Comparison of ENCODE assay signal across 22 cellular contexts in the genomic region with DNA sequence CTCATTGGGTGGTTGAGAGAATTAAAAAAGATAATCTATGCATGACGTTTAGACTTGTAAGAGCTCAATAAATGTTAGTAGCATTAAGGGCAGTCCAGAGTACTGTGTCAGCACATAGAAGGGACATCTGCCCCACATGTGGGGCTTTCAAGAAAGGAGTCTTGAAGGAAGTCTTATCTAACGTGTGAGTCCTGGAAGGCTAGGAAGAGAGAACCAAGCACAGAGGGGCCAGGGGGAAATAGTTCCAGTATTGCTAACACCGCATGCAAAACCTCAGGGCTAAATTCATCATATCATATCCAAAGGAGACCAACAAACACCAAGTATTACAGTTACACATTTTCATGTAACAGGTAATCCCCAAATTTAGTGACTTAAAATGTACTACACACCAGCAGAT.
DNase-seq lines count a peak whose midpoint lies in the region; ATAC-seq lines count a peak whose summit lies in the region.
"Had no signal": no experiment of that assay in that cellular context is flagged by ENCODE, and none has a peak within 500 bp of the region (broad histone marks: within the 10 kb centered on the region; RNA-seq: fewer than 3 reads in every experiment).

No MANE protein-coding gene starts in this region.

- no peak overlapping the region for H3K4me3 Mint-ChIP-seq in activated naive CD4-positive, alpha-beta T cell treated with anti-CD3 and anti-CD28 coated beads, Interleukin-2, amount 10 ng/mL, durations not matched to agents 7 days and 5 days
- no peak overlapping the region for H3K4me3 Mint-ChIP-seq in activated T-helper 2 cell treated with anti-CD3 and anti-CD28 coated beads, Interferon-gamma antibody, Interleukin-2, Interleukin-4, amounts not matched to agents 10 μg/mL and 5 μg/mL and 100 μg/mL, durations not matched to agents 14 hours and 24 hours and 36 hours (ENCODE audit: low read depth)
- H3K4me3 Mint-ChIP-seq in stimulated activated naive CD8-positive, alpha-beta T cell treated with anti-CD3 and anti-CD28 coated beads, Interleukin-15, amount 100 ng/mL, for 72 hours: peak overlapping the region; percentile 29 to 62
- H3K4me3 Mint-ChIP-seq: activated naive CD8-positive, alpha-beta T cell treated with anti-CD3 and anti-CD28 coated beads, Interleukin-2, amount 10 ng/mL, durations not matched to agents 7 days and 5 days; IgD-negative memory B cell; WTC11 had no signal

- intact Hi-C loops in activated T-helper 2 cell treated with anti-CD3 and anti-CD28 coated beads, Interferon-gamma antibody, Interleukin-2, Interleukin-4, amounts not matched to agents 10 μg/mL and 5 μg/mL and 100 μg/mL, durations not matched to agents 14 hours and 24 hours and 36 hours (cut with micrococcal nuclease): loop anchor here (5.0 kb wide), 4 partner anchors 66 to 251 kb away; no protein-coding TSS in a partner anchor

- no peaks in the 10 kb centered on the region for H3K36me3 Mint-ChIP-seq in activated naive CD4-positive, alpha-beta T cell treated with anti-CD3 and anti-CD28 coated beads, Interleukin-2, amount 50 U/mL, for 72 hours
- H3K36me3 Mint-ChIP-seq in activated naive CD4-positive, alpha-beta T cell treated with anti-CD3 and anti-CD28 coated beads, Interleukin-2, amount 10 ng/mL, durations not matched to agents 7 days and 5 days: no peaks in the 10 kb centered on the region
- H3K36me3 Mint-ChIP-seq in activated T-helper 2 cell treated with anti-CD3 and anti-CD28 coated beads, Interferon-gamma antibody, Interleukin-2, Interleukin-4, amounts not matched to agents 10 μg/mL and 5 μg/mL and 100 μg/mL, durations not matched to agents 14 hours and 24 hours and 36 hours (ENCODE audit: low read depth): peaks cover 62% of the 10 kb centered on the region
- H3K36me3 Mint-ChIP-seq: WTC11 had no signal

- CTCF ChIA-PET in activated naive CD4-positive, alpha-beta T cell treated with anti-CD3 and anti-CD28 coated beads, Interleukin-2, amount 10 ng/mL, durations not matched to agents 7 days and 5 days (lab: Charles Lee): interaction anchor here (0.6 kb wide), 1 partner anchor 539 kb away, joined by 5 read pairs; no protein-coding TSS in a partner anchor

- no peak for DNase-seq in activated naive CD4-positive, alpha-beta T cell treated with anti-CD3 and anti-CD28 coated beads, Interleukin-2, amount 50 U/mL, for 72 hours (ENCODE audit: low spot score in 2 of 2)
- DNase-seq in activated naive CD4-positive, alpha-beta T cell treated with anti-CD3 and anti-CD28 coated beads, Interleukin-2, amount 10 ng/mL, durations not matched to agents 7 days and 5 days: no peak
- no peak for DNase-seq in activated T-helper 2 cell treated with anti-CD3 and anti-CD28 coated beads, Interferon-gamma antibody, Interleukin-2, Interleukin-4, amounts not matched to agents 10 μg/mL and 5 μg/mL and 100 μg/mL, durations not matched to agents 14 hours and 24 hours and 36 hours (ENCODE audit: low spot score)
- DNase-seq in iris pigment epithelial cell (ENCODE audit: low read depth) (peak; percentile 24), activated gamma-delta T cell (lab: John Stamatoyannopoulos, UW) (no peak), HPDE6-E6E7 (ENCODE audit: extremely low spot score) (no peak)
- DNase-seq in stimulated activated naive CD8-positive, alpha-beta T cell treated with anti-CD3 and anti-CD28 coated beads, Interleukin-15, amount 100 ng/mL, for 72 hours: no peak
- DNase-seq: activated naive CD8-positive, alpha-beta T cell treated with anti-CD3 and anti-CD28 coated beads, Interleukin-2, amount 10 ng/mL, durations not matched to agents 7 days and 5 days; activated T-cell treated with anti-CD3 and anti-CD28 coated beads, Interleukin-2, amount 50 U/mL, for 1 hour; C1 segment of cervical spinal cord; H7; left colon; mesendoderm; NCI-H1436; NCI-H2107; NCI-H510A treated with DMSO at 0.1 percent for 48 hours; right cardiac atrium; T1000; uterus had no signal

- peaks cover 44% of the 10 kb centered on the region for H3K4me1 Mint-ChIP-seq in activated naive CD4-positive, alpha-beta T cell treated with anti-CD3 and anti-CD28 coated beads, Interleukin-2, amount 10 ng/mL, durations not matched to agents 7 days and 5 days
- peaks cover 74% of the 10 kb centered on the region for H3K4me1 Mint-ChIP-seq in activated T-helper 2 cell treated with anti-CD3 and anti-CD28 coated beads, Interferon-gamma antibody, Interleukin-2, Interleukin-4, amounts not matched to agents 10 μg/mL and 5 μg/mL and 100 μg/mL, durations not matched to agents 14 hours and 24 hours and 36 hours (ENCODE audit: low read depth)
- H3K4me1 Mint-ChIP-seq in stimulated activated naive CD8-positive, alpha-beta T cell treated with anti-CD3 and anti-CD28 coated beads, Interleukin-15, amount 100 ng/mL, for 72 hours: peaks cover 78% of the 10 kb centered on the region
- H3K4me1 Mint-ChIP-seq: IgD-negative memory B cell had no signal

- H3K27me3 Mint-ChIP-seq in activated naive CD4-positive, alpha-beta T cell treated with anti-CD3 and anti-CD28 coated beads, Interleukin-2, amount 10 ng/mL, durations not matched to agents 7 days and 5 days: no peaks in the 10 kb centered on the region
- H3K27me3 Mint-ChIP-seq in activated T-helper 2 cell treated with anti-CD3 and anti-CD28 coated beads, Interferon-gamma antibody, Interleukin-2, Interleukin-4, amounts not matched to agents 10 μg/mL and 5 μg/mL and 100 μg/mL, durations not matched to agents 14 hours and 24 hours and 36 hours (ENCODE audit: low read depth): no peaks in the 10 kb centered on the region
- no peaks in the 10 kb centered on the region for H3K27me3 Mint-ChIP-seq in stimulated activated naive CD8-positive, alpha-beta T cell treated with anti-CD3 and anti-CD28 coated beads, Interleukin-15, amount 100 ng/mL, for 72 hours
- H3K27me3 Mint-ChIP-seq: activated naive CD8-positive, alpha-beta T cell treated with anti-CD3 and anti-CD28 coated beads, Interleukin-2, amount 10 ng/mL, durations not matched to agents 7 days and 5 days had no signal

- H3K9me3 Mint-ChIP-seq in activated naive CD4-positive, alpha-beta T cell treated with anti-CD3 and anti-CD28 coated beads, Interleukin-2, amount 50 U/mL, for 72 hours: peaks cover 0 to 3% of the 10 kb centered on the region in 2 donors
- H3K9me3 Mint-ChIP-seq in activated naive CD4-positive, alpha-beta T cell treated with anti-CD3 and anti-CD28 coated beads, Interleukin-2, amount 10 ng/mL, durations not matched to agents 7 days and 5 days: no peaks in the 10 kb centered on the region
- H3K9me3 Mint-ChIP-seq in activated T-helper 2 cell treated with anti-CD3 and anti-CD28 coated beads, Interferon-gamma antibody, Interleukin-2, Interleukin-4, amounts not matched to agents 10 μg/mL and 5 μg/mL and 100 μg/mL, durations not matched to agents 14 hours and 24 hours and 36 hours: no peaks in the 10 kb centered on the region
- H3K9me3 Mint-ChIP-seq in stimulated activated naive CD8-positive, alpha-beta T cell treated with anti-CD3 and anti-CD28 coated beads, Interleukin-15, amount 100 ng/mL, for 72 hours: no peaks in the 10 kb centered on the region
- H3K9me3 Mint-ChIP-seq: activated naive CD8-positive, alpha-beta T cell treated with anti-CD3 and anti-CD28 coated beads, Interleukin-2, amount 10 ng/mL, durations not matched to agents 7 days and 5 days; IgD-negative memory B cell; WTC11 had no signal

- peak in 1 of 2 donors; percentile 7 for ATAC-seq in activated naive CD4-positive, alpha-beta T cell treated with anti-CD3 and anti-CD28 coated beads, Interleukin-2, amount 50 U/mL, for 72 hours
- ATAC-seq in stimulated activated naive CD8-positive, alpha-beta T cell treated with anti-CD3 and anti-CD28 coated beads, Interleukin-15, amount 100 ng/mL, for 72 hours: peak; percentile 11
- no peak for ATAC-seq in HG03460 (IDR thresholded peaks at IDR 0.05; ENCODE audit: unreplicated experiment)
- ATAC-seq: right cardiac atrium, WTC11 had no signal

- peak overlapping the region; percentile 55 to 88 for H3K27ac Mint-ChIP-seq in activated naive CD4-positive, alpha-beta T cell treated with anti-CD3 and anti-CD28 coated beads, Interleukin-2, amount 50 U/mL, for 72 hours
- H3K27ac Mint-ChIP-seq in activated naive CD4-positive, alpha-beta T cell treated with anti-CD3 and anti-CD28 coated beads, Interleukin-2, amount 10 ng/mL, durations not matched to agents 7 days and 5 days: no peak overlapping the region
- H3K27ac Mint-ChIP-seq in activated T-helper 2 cell treated with anti-CD3 and anti-CD28 coated beads, Interferon-gamma antibody, Interleukin-2, Interleukin-4, amounts not matched to agents 10 μg/mL and 5 μg/mL and 100 μg/mL, durations not matched to agents 14 hours and 24 hours and 36 hours: peak overlapping the region; percentile 70
- H3K27ac Mint-ChIP-seq in stimulated activated naive CD8-positive, alpha-beta T cell treated with anti-CD3 and anti-CD28 coated beads, Interleukin-15, amount 100 ng/mL, for 72 hours: peak overlapping the region in 1 of 2 donors; percentile 69
- H3K27ac Mint-ChIP-seq: activated naive CD8-positive, alpha-beta T cell treated with anti-CD3 and anti-CD28 coated beads, Interleukin-2, amount 10 ng/mL, durations not matched to agents 7 days and 5 days; IgD-negative memory B cell; WTC11 had no signal

Comparison
In these comparisons a context has a peak if more than half of its experiments do, and no peak if none do; other contexts are left out.
1. H3K4me3 Mint-ChIP-seq: peak in stimulated activated naive CD8-positive, alpha-beta T cell treated with anti-CD3 and anti-CD28 coated beads, Interleukin-15, amount 100 ng/mL, for 72 hours (2 of 2); none in activated naive CD4-positive, alpha-beta T cell treated with anti-CD3 and anti-CD28 coated beads, Interleukin-2, amount 10 ng/mL, durations not matched to agents 7 days and 5 days (single experiment) and activated T-helper 2 cell treated with anti-CD3 and anti-CD28 coated beads, Interferon-gamma antibody, Interleukin-2, Interleukin-4, amounts not matched to agents 10 μg/mL and 5 μg/mL and 100 μg/mL, durations not matched to agents 14 hours and 24 hours and 36 hours (single experiment).